ENCODE assay signal across 8 cellular contexts in genomic region chr19:45558399-45558878, GRCh38. TPM values are rescaled to one million over a fixed set of nuclear protein-coding genes. Genes with fewer than 3 reads are reported as not detected.
DNase-seq lines count a peak whose midpoint lies in the region; ATAC-seq and TF ChIP-seq lines count a peak whose summit lies in the region.

No MANE protein-coding gene starts in this region.

- DNase-seq in GM10266 (ENCODE audit: extremely low spot score) (peak; percentile 83), KG1 (lab: John Stamatoyannopoulos, UW) (peak; percentile 41), T-cell (peak; percentile 36 to 81 (median 68)), hippocampal formation (lab: John Stamatoyannopoulos, UW) (peak; percentile 9 to 36), ureter (ENCODE audit: low spot score) (no peak)
- DNase-seq in activated naive CD8-positive, alpha-beta T cell treated with anti-CD3 and anti-CD28 coated beads, Interleukin-2, amount 50 U/mL, for 16 hours (ENCODE audit: low read depth, low spot score): peak; percentile 24
- peak; percentile 25 to 40 for DNase-seq in stimulated activated CD4-positive, alpha-beta T cell treated with anti-CD3 and anti-CD28 coated beads, Interleukin-15, amount 100 ng/mL, for 1 hour (ENCODE audit: low read depth in 1 of 2, low spot score in 1 of 2)

- no peaks in the 10 kb centered on the region for H3K36me3 Mint-ChIP-seq in T-cell

- peak; percentile 86 to 94 (median 90) for ATAC-seq in T-cell (replicated peaks in 1 of 4)
- no peak for ATAC-seq in GM21447 (IDR thresholded peaks at IDR 0.05; ENCODE audit: unreplicated experiment)

- CTCF ChIA-PET in T-cell (lab: Charles Lee): interaction anchor here (0.5 to 1.4 kb wide), 19 partner anchors 9 to 375 kb away, joined by 3 to 8 read pairs (median 4); partner anchors contain the start of gene QPCTL (in 1 of the 2)

- peak overlapping the region in 1 of 3 donors; percentile 3 for H3K4me3 Mint-ChIP-seq in T-cell

- H3K27ac Mint-ChIP-seq in T-cell: peak overlapping the region; percentile 41 to 48

- peaks cover 31 to 51% (median 36%) of the 10 kb centered on the region in 3 donors for H3K4me1 Mint-ChIP-seq in T-cell

- POLR2A ChIA-PET in T-cell (lab: Charles Lee): interaction anchor here (0.6 to 0.7 kb wide), 2 partner anchors 11 to 21 kb away, joined by 4 to 6 read pairs; no protein-coding TSS in a partner anchor

- no peaks in the 10 kb centered on the region for H3K27me3 Mint-ChIP-seq in T-cell

- peak; percentile 72 for TF ChIP-seq CTCF in GM10266 (IDR thresholded peaks at IDR 0.05; ENCODE audit: control insufficient read depth, insufficient read depth, low read depth, missing control alignments)

- no peaks in the 10 kb centered on the region for H3K9me3 Mint-ChIP-seq in T-cell

RNA-seq across cellular contexts. Expression of gene OPA3, which starts 26.2 kb away (rescaled TPM):
- 10 to 100 TPM in 2 of 5 donors, 1 to 10 TPM in 3; 7.9 to 11.4 (median 9.6) TPM for total RNA-seq in T-cell
- 21.1 TPM for total RNA-seq in ureter

RNA-seq across cellular contexts. Expression of gene GPR4, which starts 43.6 kb away (rescaled TPM):
- total RNA-seq in T-cell (under 1 TPM in 1 of 5 donors, not detected in 4; 0.20 TPM), ureter (5.1 TPM)

RNA-seq across cellular contexts. Expression of gene VASP, which starts 51.2 kb away (rescaled TPM):
- total RNA-seq in T-cell (100 to 1,000 TPM in 3 of 5 donors, 10 to 100 TPM in 2; 77.4 to 113 (median 101) TPM), ureter (90.1 TPM)
